Comparison of ENCODE assay signal across 1 cellular context in genomic region chr1:39876136-39876535, GRCh38.
TF ChIP-seq lines count a peak whose summit lies in the region.

No MANE protein-coding gene starts in this region.

TF ChIP-seq in HepG2, 621 proteins besides CTCF, POLR2A, EP300 and RAD21:
- TF ChIP-seq ZBTB38 (CRISPR knock-in tag; IDR thresholded peaks at IDR 0.05) (no peak), JUN (CRISPR knock-in tag; IDR thresholded peaks at IDR 0.05) (no peak), ZNF598 (CRISPR knock-in tag; IDR thresholded peaks at IDR 0.05; ENCODE audit: borderline replicate concordance) (no peak), ZNF629 (CRISPR knock-in tag; conservative IDR thresholded peaks at IDR 0.05) (no peak), ZMAT3 (CRISPR knock-in tag; conservative IDR thresholded peaks at IDR 0.05) (no peak), PAWR (CRISPR knock-in tag; IDR thresholded peaks at IDR 0.05; ENCODE audit: borderline replicate concordance) (no peak), NKX3-1 (CRISPR knock-in tag; IDR thresholded peaks at IDR 0.05) (no peak)
- TF ChIP-seq, protein P1, sequence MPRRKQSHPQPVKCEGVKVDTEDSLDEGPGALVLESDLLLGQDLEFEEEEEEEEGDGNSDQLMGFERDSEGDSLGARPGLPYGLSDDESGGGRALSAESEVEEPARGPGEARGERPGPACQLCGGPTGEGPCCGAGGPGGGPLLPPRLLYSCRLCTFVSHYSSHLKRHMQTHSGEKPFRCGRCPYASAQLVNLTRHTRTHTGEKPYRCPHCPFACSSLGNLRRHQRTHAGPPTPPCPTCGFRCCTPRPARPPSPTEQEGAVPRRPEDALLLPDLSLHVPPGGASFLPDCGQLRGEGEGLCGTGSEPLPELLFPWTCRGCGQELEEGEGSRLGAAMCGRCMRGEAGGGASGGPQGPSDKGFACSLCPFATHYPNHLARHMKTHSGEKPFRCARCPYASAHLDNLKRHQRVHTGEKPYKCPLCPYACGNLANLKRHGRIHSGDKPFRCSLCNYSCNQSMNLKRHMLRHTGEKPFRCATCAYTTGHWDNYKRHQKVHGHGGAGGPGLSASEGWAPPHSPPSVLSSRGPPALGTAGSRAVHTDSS (CRISPR knock-in tag; conservative IDR thresholded peaks at IDR 0.05) = no peak
